ENCODE assay signal across 23 cellular contexts in genomic region chr1:42209516-42210370, GRCh38. TPM values are rescaled to one million over a fixed set of nuclear protein-coding genes. Genes with fewer than 3 reads are reported as not detected.
DNase-seq lines count a peak whose midpoint lies in the region; ATAC-seq, FAIRE-seq and TF ChIP-seq lines count a peak whose summit lies in the region.
"Had no signal": no experiment of that assay in that cellular context is flagged by ENCODE, and none has a peak within 500 bp of the region (broad histone marks: within the 10 kb centered on the region; RNA-seq: fewer than 3 reads in every experiment).

No MANE protein-coding gene starts in this region.

- FAIRE-seq in keratinocyte (lab: Jason Lieb, UNC): no peak
- FAIRE-seq: A204.1, frontal cortex, TTC549 had no signal

- peaks cover 9% of the 10 kb centered on the region for H4K20me1 ChIP-seq in keratinocyte (ENCODE audit: control insufficient read depth, extremely low read depth, insufficient read depth, low read length)

- H3K4me1 ChIP-seq in cardiac muscle cell (ENCODE audit: low read depth): peaks cover 9% of the 10 kb centered on the region
- peaks cover 21% of the 10 kb centered on the region for H3K4me1 ChIP-seq in adipocyte (ENCODE audit: control insufficient read depth, insufficient read depth, low read length)
- H3K4me1 ChIP-seq in keratinocyte (ENCODE audit: control insufficient read depth, extremely low read depth, insufficient read depth, low read length): peaks cover 41% of the 10 kb centered on the region

- peaks cover 17% of the 10 kb centered on the region for H3K36me3 ChIP-seq in cardiac muscle cell
- H3K36me3 ChIP-seq in adipocyte (ENCODE audit: control insufficient read depth, insufficient read depth, low read length, severe bottlenecking): no peaks in the 10 kb centered on the region
- H3K36me3 ChIP-seq in keratinocyte (ENCODE audit: control insufficient read depth in 2 of 2, extremely low read depth in 1 of 2, insufficient read depth in 2 of 2, low read length in 2 of 2): no peaks in the 10 kb centered on the region

- H3K4me3 ChIP-seq in cardiac muscle cell (no peak overlapping the region), adipocyte (ENCODE audit: low read length) (no peak overlapping the region), keratinocyte (ENCODE audit: control insufficient read depth in 2 of 3, extremely low read depth in 1 of 3, insufficient read depth in 2 of 3, low read depth in 1 of 3, low read length in 3 of 3) (no peak overlapping the region)

- dilution Hi-C loops in keratinocyte (cut with MboI; ENCODE audit: extremely low pct_ligation_motif_present, low sequenced_read_pairs): no loop called here

- H3K27me3 ChIP-seq in cardiac muscle cell (no peaks in the 10 kb centered on the region), adipocyte (replicated peaks; ENCODE audit: control insufficient read depth, insufficient read depth, low read length) (no peaks in the 10 kb centered on the region), keratinocyte (ENCODE audit: control insufficient read depth, extremely low read depth, insufficient read depth, low read length) (no peaks in the 10 kb centered on the region)

- intact Hi-C loops in Right ventricle myocardium inferior (cut with DNase I): no loop called here

- H2AFZ ChIP-seq in keratinocyte (ENCODE audit: control insufficient read depth, low read length): no peak overlapping the region

- DNase-seq in cardiac muscle cell (ENCODE audit: low read depth in 1 of 2, low spot score in 1 of 2) (no peak), Right ventricle myocardium inferior (ENCODE audit: missing footprints) (no peak), adipocyte (ENCODE audit: low read depth) (peak; percentile 17), keratinocyte (ENCODE audit: low read depth, low spot score) (no peak), NCI-H128 (lab: John Stamatoyannopoulos, UW; ENCODE audit: unreplicated experiment) (no peak), nucleus accumbens (lab: John Stamatoyannopoulos, UW) (no peak), NCI-H2196 treated with DMSO at 0.1 percent for 48 hours (lab: John Stamatoyannopoulos, UW; ENCODE audit: unreplicated experiment) (no peak)
- DNase-seq in activated CD4-positive, alpha-beta T cell treated with anti-CD3 and anti-CD28 coated beads, Interleukin-2, amount 50 U/mL, for 48 hours: no peak
- DNase-seq: activated CD4-positive, alpha-beta T cell treated with anti-CD3 and anti-CD28 coated beads, Interleukin-2, amount 50 U/mL, for 1 hour; activated T-cell treated with anti-CD3 and anti-CD28 coated beads, Interleukin-2, amount 50 U/mL, for 24 hours; C1 segment of cervical spinal cord; effector CD8-positive, alpha-beta T cell; natural killer cell; NCI-H146; NCI-H446; retina had no signal

- H3K4me2 ChIP-seq in keratinocyte (ENCODE audit: control insufficient read depth, extremely low read depth, insufficient read depth, low read depth, low read length): no peak overlapping the region

- no peaks in the 10 kb centered on the region for H3K9me3 ChIP-seq in cardiac muscle cell (ENCODE audit: low read depth)
- H3K9me3 ChIP-seq in adipocyte (ENCODE audit: control insufficient read depth, low read length): no peaks in the 10 kb centered on the region
- no peaks in the 10 kb centered on the region for H3K9me3 ChIP-seq in keratinocyte (ENCODE audit: control insufficient read depth, low read depth, low read length)

- no peak overlapping the region for H3K9ac ChIP-seq in adipocyte (ENCODE audit: low read length)
- no peak overlapping the region for H3K9ac ChIP-seq in keratinocyte (ENCODE audit: control insufficient read depth, extremely low read depth, insufficient read depth, low read length)

- ATAC-seq in Right ventricle myocardium inferior: no peak
- ATAC-seq: natural killer cell, SK-N-SH treated with all-trans-retinoic acid at 6 μM for 48 hours had no signal

- H3K9me1 ChIP-seq in keratinocyte (ENCODE audit: control insufficient read depth, extremely low read depth, insufficient read depth, low read length): peaks cover 7% of the 10 kb centered on the region

- peaks cover 59% of the 10 kb centered on the region for H3K79me2 ChIP-seq in keratinocyte (ENCODE audit: control insufficient read depth, insufficient read depth, low read length)

- TF ChIP-seq CTCF in cardiac muscle cell (IDR thresholded peaks at IDR 0.05; ENCODE audit: low read depth, low read length) (no peak), keratinocyte (optimal IDR thresholded peaks at IDR 0.05 in 1 of 3, IDR thresholded peaks at IDR 0.05 in 1 of 3, conservative IDR thresholded peaks at IDR 0.05 in 1 of 3; ENCODE audit: extremely low read depth in 1 of 3, insufficient read depth in 2 of 3, low read length in 3 of 3) (no peak)

- H3K27ac ChIP-seq in cardiac muscle cell: peak overlapping the region; percentile 73
- H3K27ac ChIP-seq in keratinocyte (ENCODE audit: control insufficient read depth, insufficient read depth, low read length): peak overlapping the region; percentile 6

RNA-seq across cellular contexts. Expression of gene GUCA2A, which starts 45.2 kb away (rescaled TPM):
- total RNA-seq in cardiac muscle cell (not detected in 2 replicates), Right ventricle myocardium inferior (not detected)
- polyA plus RNA-seq in cardiac muscle cell (not detected in 2 replicates), keratinocyte (not detected in 3 replicates)
- polyA plus RNA-seq in keratinocyte (2011; ENCODE audit: low read depth): not detected
- not detected in 2 replicates for polyA plus RNA-seq in keratinocyte (2011; cell fraction: cytosol; rRNA removed)
- polyA plus RNA-seq in keratinocyte (2011; cell fraction: nucleus; rRNA removed): not detected in 2 replicates
- polyA plus RNA-seq in keratinocyte (2012; ENCODE audit: low replicate concordance): not detected in 2 replicates
- not detected in 3 replicates for polyA minus RNA-seq in keratinocyte
- not detected for polyA minus RNA-seq in keratinocyte (2011; cell fraction: cytosol; rRNA and poly(A)+ RNA removed)
- polyA minus RNA-seq in keratinocyte (2011; cell fraction: nucleus; rRNA and poly(A)+ RNA removed): not detected in 2 replicates
- total RNA-seq: bronchial epithelial cell, frontal cortex, lower leg skin, natural killer cell, ureter had no signal

RNA-seq across cellular contexts. Expression of gene GUCA2B, which starts 56.5 kb away (rescaled TPM):
- not detected in 2 replicates for total RNA-seq in cardiac muscle cell
- not detected in 2 replicates for polyA plus RNA-seq in cardiac muscle cell
- total RNA-seq in Right ventricle myocardium inferior: not detected
- polyA plus RNA-seq in keratinocyte: not detected in 3 replicates
- not detected for polyA plus RNA-seq in keratinocyte (2011; ENCODE audit: low read depth)
- not detected in 2 replicates for polyA plus RNA-seq in keratinocyte (2011; cell fraction: cytosol; rRNA removed)
- not detected in 2 replicates for polyA plus RNA-seq in keratinocyte (2011; cell fraction: nucleus; rRNA removed)
- polyA plus RNA-seq in keratinocyte (2012; ENCODE audit: low replicate concordance): not detected in 2 replicates
- not detected in 3 replicates for polyA minus RNA-seq in keratinocyte
- not detected for polyA minus RNA-seq in keratinocyte (2011; cell fraction: cytosol; rRNA and poly(A)+ RNA removed)
- polyA minus RNA-seq in keratinocyte (2011; cell fraction: nucleus; rRNA and poly(A)+ RNA removed): not detected in 2 replicates
- total RNA-seq: bronchial epithelial cell, frontal cortex, natural killer cell, ureter had no signal
